ENCODE assay signal across 1 cellular context in genomic region chr12:6850796-6851152, GRCh38.
A peak's percentile ranks its signal among the peaks of the same experiment; 100 is the strongest.
TF ChIP-seq lines count a peak whose summit lies in the region.

No MANE protein-coding gene starts in this region.

TF ChIP-seq in HEK293, 187 proteins besides CTCF, POLR2A, EP300 and RAD21 (continued from another document):
- TF ChIP-seq, protein P1, sequence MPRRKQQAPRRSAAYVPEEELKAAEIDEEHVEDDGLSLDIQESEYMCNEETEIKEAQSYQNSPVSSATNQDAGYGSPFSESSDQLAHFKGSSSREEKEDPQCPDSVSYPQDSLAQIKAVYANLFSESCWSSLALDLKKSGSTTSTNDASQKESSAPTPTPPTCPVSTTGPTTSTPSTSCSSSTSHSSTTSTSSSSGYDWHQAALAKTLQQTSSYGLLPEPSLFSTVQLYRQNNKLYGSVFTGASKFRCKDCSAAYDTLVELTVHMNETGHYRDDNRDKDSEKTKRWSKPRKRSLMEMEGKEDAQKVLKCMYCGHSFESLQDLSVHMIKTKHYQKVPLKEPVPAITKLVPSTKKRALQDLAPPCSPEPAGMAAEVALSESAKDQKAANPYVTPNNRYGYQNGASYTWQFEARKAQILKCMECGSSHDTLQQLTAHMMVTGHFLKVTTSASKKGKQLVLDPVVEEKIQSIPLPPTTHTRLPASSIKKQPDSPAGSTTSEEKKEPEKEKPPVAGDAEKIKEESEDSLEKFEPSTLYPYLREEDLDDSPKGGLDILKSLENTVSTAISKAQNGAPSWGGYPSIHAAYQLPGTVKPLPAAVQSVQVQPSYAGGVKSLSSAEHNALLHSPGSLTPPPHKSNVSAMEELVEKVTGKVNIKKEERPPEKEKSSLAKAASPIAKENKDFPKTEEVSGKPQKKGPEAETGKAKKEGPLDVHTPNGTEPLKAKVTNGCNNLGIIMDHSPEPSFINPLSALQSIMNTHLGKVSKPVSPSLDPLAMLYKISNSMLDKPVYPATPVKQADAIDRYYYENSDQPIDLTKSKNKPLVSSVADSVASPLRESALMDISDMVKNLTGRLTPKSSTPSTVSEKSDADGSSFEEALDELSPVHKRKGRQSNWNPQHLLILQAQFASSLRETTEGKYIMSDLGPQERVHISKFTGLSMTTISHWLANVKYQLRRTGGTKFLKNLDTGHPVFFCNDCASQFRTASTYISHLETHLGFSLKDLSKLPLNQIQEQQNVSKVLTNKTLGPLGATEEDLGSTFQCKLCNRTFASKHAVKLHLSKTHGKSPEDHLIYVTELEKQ (tag by site-specific recombination; IDR thresholded peaks at IDR 0.05; ENCODE audit: borderline replicate concordance): no peak
- TF ChIP-seq GFI1B (tag by site-specific recombination; IDR thresholded peaks at IDR 0.05) (no peak), MZF1 (tag by site-specific recombination; IDR thresholded peaks at IDR 0.05; ENCODE audit: borderline replicate concordance) (no peak), ZNF623 (tag by site-specific recombination; IDR thresholded peaks at IDR 0.05) (no peak), ZNF157 (tag by site-specific recombination; IDR thresholded peaks at IDR 0.05) (no peak), IKZF3 (tag by site-specific recombination; IDR thresholded peaks at IDR 0.05) (peak; percentile 39; the same call in 1 of the 2 replicates), ZNF391 (tag by site-specific recombination; IDR thresholded peaks at IDR 0.05; ENCODE audit: borderline replicate concordance, low read depth) (0 out of 2 replicates have a peak, but pooled peaks have one; percentile 6), ZXDB (tag by site-specific recombination; IDR thresholded peaks at IDR 0.05) (0 out of 2 replicates have a peak, but pooled peaks have one; percentile 31), ZNF426 (tag by site-specific recombination; IDR thresholded peaks at IDR 0.05) (no peak), EGR2 (tag by site-specific recombination; IDR thresholded peaks at IDR 0.05; ENCODE audit: low read depth) (no peak), ZNF138 (tag by site-specific recombination; IDR thresholded peaks at IDR 0.05; ENCODE audit: borderline replicate concordance) (no peak), ZBTB20 (tag by site-specific recombination; IDR thresholded peaks at IDR 0.05) (no peak), ZNF777 (tag by site-specific recombination; IDR thresholded peaks at IDR 0.05; ENCODE audit: borderline replicate concordance) (no peak)
- TF ChIP-seq, protein P2, sequence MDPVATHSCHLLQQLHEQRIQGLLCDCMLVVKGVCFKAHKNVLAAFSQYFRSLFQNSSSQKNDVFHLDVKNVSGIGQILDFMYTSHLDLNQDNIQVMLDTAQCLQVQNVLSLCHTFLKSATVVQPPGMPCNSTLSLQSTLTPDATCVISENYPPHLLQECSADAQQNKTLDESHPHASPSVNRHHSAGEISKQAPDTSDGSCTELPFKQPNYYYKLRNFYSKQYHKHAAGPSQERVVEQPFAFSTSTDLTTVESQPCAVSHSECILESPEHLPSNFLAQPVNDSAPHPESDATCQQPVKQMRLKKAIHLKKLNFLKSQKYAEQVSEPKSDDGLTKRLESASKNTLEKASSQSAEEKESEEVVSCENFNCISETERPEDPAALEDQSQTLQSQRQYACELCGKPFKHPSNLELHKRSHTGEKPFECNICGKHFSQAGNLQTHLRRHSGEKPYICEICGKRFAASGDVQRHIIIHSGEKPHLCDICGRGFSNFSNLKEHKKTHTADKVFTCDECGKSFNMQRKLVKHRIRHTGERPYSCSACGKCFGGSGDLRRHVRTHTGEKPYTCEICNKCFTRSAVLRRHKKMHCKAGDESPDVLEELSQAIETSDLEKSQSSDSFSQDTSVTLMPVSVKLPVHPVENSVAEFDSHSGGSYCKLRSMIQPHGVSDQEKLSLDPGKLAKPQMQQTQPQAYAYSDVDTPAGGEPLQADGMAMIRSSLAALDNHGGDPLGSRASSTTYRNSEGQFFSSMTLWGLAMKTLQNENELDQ (tag by site-specific recombination; IDR thresholded peaks at IDR 0.05; ENCODE audit: low read depth): no peak
